Comparison of ENCODE assay signal across 23 cellular contexts in genomic region chr4:152530600-152530999, GRCh38. TPM values are rescaled to one million over a fixed set of nuclear protein-coding genes. Genes with fewer than 3 reads are reported as not detected.
DNase-seq lines count a peak whose midpoint lies in the region; ATAC-seq and FAIRE-seq lines count a peak whose summit lies in the region.
"Had no signal": no experiment of that assay in that cellular context is flagged by ENCODE, and none has a peak within 500 bp of the region (broad histone marks: within the 10 kb centered on the region; RNA-seq: fewer than 3 reads in every experiment).

No MANE protein-coding gene starts in this region.

- H3K4me1 Mint-ChIP-seq in activated CD8-positive, alpha-beta memory T cell treated with anti-CD3 and anti-CD28 coated beads, Interleukin-2, amount 10 ng/mL, durations not matched to agents 7 days and 5 days, result peaks cover 54% of the 10 kb centered on the region
- peaks cover 53 to 77% of the 10 kb centered on the region in 2 donors for H3K4me1 Mint-ChIP-seq in immature natural killer cell

- H3K9me3 Mint-ChIP-seq in activated CD8-positive, alpha-beta memory T cell treated with anti-CD3 and anti-CD28 coated beads, Interleukin-2, amount 10 ng/mL, durations not matched to agents 7 days and 5 days (ENCODE audit: low read depth), result no peaks in the 10 kb centered on the region
- H3K9me3 Mint-ChIP-seq in immature natural killer cell, result no peaks in the 10 kb centered on the region
- H3K9me3 Mint-ChIP-seq: activated CD4-positive, alpha-beta T cell treated with anti-CD3 and anti-CD28 coated beads, Interleukin-2, amount 10 ng/mL, durations not matched to agents 24 days and 14 days; T-cell had no signal

- H3K4me3 Mint-ChIP-seq in activated CD8-positive, alpha-beta memory T cell treated with anti-CD3 and anti-CD28 coated beads, Interleukin-2, amount 10 ng/mL, durations not matched to agents 7 days and 5 days, result no peak overlapping the region
- peak overlapping the region in 2 of 5 donors; percentile 11 to 25 for H3K4me3 Mint-ChIP-seq in immature natural killer cell
- H3K4me3 Mint-ChIP-seq: activated CD4-positive, alpha-beta T cell treated with anti-CD3 and anti-CD28 coated beads, Interleukin-2, amount 10 ng/mL, durations not matched to agents 24 days and 14 days; T-cell had no signal

- H3K9me3 ChIP-seq in effector memory CD4-positive, alpha-beta T cell (ENCODE audit: control insufficient read depth, low read length), result no peaks in the 10 kb centered on the region
- H3K9me3 ChIP-seq: BE2C, heart left ventricle, vagina had no signal

- H3K27me3 ChIP-seq in effector memory CD4-positive, alpha-beta T cell (replicated peaks; ENCODE audit: control insufficient read depth, insufficient read depth, low read length, poor library complexity, severe bottlenecking), result no peaks in the 10 kb centered on the region
- H3K27me3 ChIP-seq: BE2C, heart left ventricle, vagina had no signal

- CTCF ChIA-PET in activated CD8-positive, alpha-beta memory T cell treated with anti-CD3 and anti-CD28 coated beads, Interleukin-2, amount 10 ng/mL, durations not matched to agents 7 days and 5 days (lab: Charles Lee), result interaction anchor here (0.7 to 1.8 kb wide), 4 partner anchors 16 to 111 kb away, joined by 3 to 7 read pairs (median 3); no protein-coding TSS in a partner anchor

- peaks cover 29% of the 10 kb centered on the region for H3K36me3 Mint-ChIP-seq in activated CD8-positive, alpha-beta memory T cell treated with anti-CD3 and anti-CD28 coated beads, Interleukin-2, amount 10 ng/mL, durations not matched to agents 7 days and 5 days
- peaks cover 0 to 4% (median 0%) of the 10 kb centered on the region in 3 donors for H3K36me3 Mint-ChIP-seq in immature natural killer cell

- ATAC-seq in activated CD8-positive, alpha-beta memory T cell treated with anti-CD3 and anti-CD28 coated beads, Interleukin-2, amount 10 ng/mL, durations not matched to agents 7 days and 5 days, result no peak
- ATAC-seq in GM18868 (IDR thresholded peaks at IDR 0.05; ENCODE audit: unreplicated experiment) (peak; percentile 20), HG03520 (IDR thresholded peaks at IDR 0.05; ENCODE audit: unreplicated experiment) (no peak), GM21825 (IDR thresholded peaks at IDR 0.05; ENCODE audit: unreplicated experiment) (no peak)
- ATAC-seq: heart left ventricle, left ventricle myocardium superior, T-cell had no signal

- no peaks in the 10 kb centered on the region for H3K36me3 ChIP-seq in effector memory CD4-positive, alpha-beta T cell (ENCODE audit: control insufficient read depth, insufficient read depth, low read length)
- H3K36me3 ChIP-seq: vagina had no signal

- no peak overlapping the region for H3K4me3 ChIP-seq in effector memory CD4-positive, alpha-beta T cell (ENCODE audit: insufficient read depth, low read depth, low read length, poor library complexity, severe bottlenecking)
- H3K4me3 ChIP-seq: heart left ventricle, vagina had no signal

- FAIRE-seq in HTR-8/SVneo (lab: Jason Lieb, UNC), result peak; percentile 23
- FAIRE-seq: endothelial cell of umbilical vein, H1 had no signal

- peaks cover 13% of the 10 kb centered on the region for H3K4me1 ChIP-seq in effector memory CD4-positive, alpha-beta T cell (ENCODE audit: control insufficient read depth, insufficient read depth, low read length, poor library complexity, severe bottlenecking)

- H3K27ac Mint-ChIP-seq in activated CD8-positive, alpha-beta memory T cell treated with anti-CD3 and anti-CD28 coated beads, Interleukin-2, amount 10 ng/mL, durations not matched to agents 7 days and 5 days, result peak overlapping the region; percentile 27
- H3K27ac Mint-ChIP-seq in immature natural killer cell, result peak overlapping the region in 4 of 6 donors; percentile 20 to 81 (median 55)
- H3K27ac Mint-ChIP-seq: activated CD4-positive, alpha-beta T cell treated with anti-CD3 and anti-CD28 coated beads, Interleukin-2, amount 10 ng/mL, durations not matched to agents 24 days and 14 days had no signal

- no peaks in the 10 kb centered on the region for H3K27me3 Mint-ChIP-seq in activated CD8-positive, alpha-beta memory T cell treated with anti-CD3 and anti-CD28 coated beads, Interleukin-2, amount 10 ng/mL, durations not matched to agents 7 days and 5 days
- H3K27me3 Mint-ChIP-seq in immature natural killer cell (ENCODE audit: low read depth in 3 of 3), result peaks cover 0 to 11% (median 0%) of the 10 kb centered on the region in 3 donors
- H3K27me3 Mint-ChIP-seq: activated CD4-positive, alpha-beta T cell treated with anti-CD3 and anti-CD28 coated beads, Interleukin-2, amount 10 ng/mL, durations not matched to agents 24 days and 14 days; T-cell had no signal

- H3K27ac ChIP-seq in effector memory CD4-positive, alpha-beta T cell (ENCODE audit: insufficient read depth, low read length, poor library complexity, severe bottlenecking), result no peak overlapping the region
- H3K27ac ChIP-seq: vagina had no signal

- DNase-seq in activated CD8-positive, alpha-beta memory T cell treated with anti-CD3 and anti-CD28 coated beads, Interleukin-2, amount 10 ng/mL, durations not matched to agents 7 days and 5 days, result no peak
- no peak for DNase-seq in activated CD8-positive, alpha-beta memory T cell treated with anti-CD3 and anti-CD28 coated beads, Interleukin-2, amount 50 U/mL, for 48 hours
- DNase-seq in HTR-8/SVneo (ENCODE audit: insufficient read length, low spot score), result no peak
- DNase-seq in immature natural killer cell, result no peak
- DNase-seq in effector memory CD4-positive, alpha-beta T cell, result no peak
- DNase-seq: 8988T; activated CD4-positive, alpha-beta T cell treated with anti-CD3 and anti-CD28 coated beads, Interleukin-2, amount 10 ng/mL, durations not matched to agents 24 days and 14 days; activated effector memory CD4-positive, alpha-beta T cell treated with anti-CD3 and anti-CD28 coated beads, Interleukin-2, amount 50 U/mL, for 16 hours; amniotic stem cell; BE2C; dermis blood vessel endothelial cell; heart left ventricle; left ventricle myocardium superior; NCI-H1436; posterior cingulate gyrus; SHP77; T-cell had no signal

RNA-seq across cellular contexts. Expression of gene FBXW7, which starts 5.3 kb away (rescaled TPM):
- 10 to 100 TPM; 49.3 to 62.9 TPM for total RNA-seq in activated CD8-positive, alpha-beta memory T cell treated with anti-CD3 and anti-CD28 coated beads, Interleukin-2, amount 10 ng/mL, durations not matched to agents 7 days and 5 days
- polyA plus RNA-seq in immature natural killer cell, result 10 to 100 TPM; 22.3 to 70.1 (median 59.4) TPM
